In the genomic region with DNA sequence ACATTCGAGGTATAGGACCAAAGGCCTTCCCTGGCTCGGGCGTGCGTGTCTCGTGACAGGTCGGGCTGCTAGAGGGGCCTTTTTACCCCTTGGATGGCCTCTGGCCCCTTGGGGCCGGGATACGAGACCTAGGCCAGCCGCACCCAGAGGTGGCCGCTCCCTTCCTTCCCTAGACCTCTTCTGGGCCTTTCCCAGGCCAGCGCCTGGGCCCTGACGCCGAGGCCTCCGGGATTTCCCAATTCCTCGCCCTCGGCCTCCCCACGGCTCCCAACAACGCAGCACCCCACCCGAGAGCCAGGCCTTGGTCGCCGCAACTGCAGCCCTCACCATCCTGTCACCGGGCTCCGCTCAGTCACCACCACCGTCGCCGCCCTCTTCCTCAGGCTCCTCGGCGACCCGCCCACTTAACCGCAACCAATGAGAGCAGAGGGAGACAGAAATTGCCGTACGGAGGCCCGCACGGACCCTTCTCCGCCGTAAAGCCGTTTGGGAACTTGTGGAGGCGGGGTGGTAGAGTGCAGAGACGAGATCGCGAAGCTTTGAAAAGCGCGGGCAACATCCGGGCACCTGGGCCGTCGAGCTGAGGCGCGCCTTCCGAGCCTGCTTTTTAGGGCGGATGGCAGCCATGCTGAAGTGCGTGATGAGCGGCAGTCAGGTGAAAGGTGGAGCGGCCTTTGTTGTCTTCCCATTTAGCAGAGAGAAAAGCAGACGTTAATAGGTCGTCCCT, we compare ENCODE assay signal across 8 cellular contexts. TPM values are rescaled to one million over a fixed set of nuclear protein-coding genes. Genes with fewer than 3 reads are reported as not detected.
DNase-seq lines count a peak whose midpoint lies in the region; ATAC-seq and TF ChIP-seq lines count a peak whose summit lies in the region.

A gene (plus strand): TSS at position 610 of the 727 bp plus-strand sequence. CDS start 7 bp downstream, at position 617.
A gene (minus strand): TSS at position 390 of the 727 bp plus-strand sequence. CDS start 60 bp downstream, at position 330.

- peak; percentile 4 for TF ChIP-seq CTCF in GM06990 (IDR thresholded peaks at IDR 0.05; ENCODE audit: insufficient read depth, low read length, poor library complexity, severe bottlenecking)
- TF ChIP-seq CTCF in NB4 (IDR thresholded peaks at IDR 0.05; ENCODE audit: low read depth, low read length), result no peak

- ATAC-seq in HG02571 (IDR thresholded peaks at IDR 0.05; ENCODE audit: unreplicated experiment), result peak; percentile 90

- H3K4me3 ChIP-seq in GM06990 (replicated peaks; ENCODE audit: low read depth, low read length) (peak within 1 kb of the TSS; percentile 83), NB4 (ENCODE audit: low read depth, low read length) (peak within 1 kb of the TSS; percentile 95)

- DNase-seq in GM06990 (ENCODE audit: extremely low read depth, insufficient read length), result peak; percentile 99
- peak; percentile 100 for DNase-seq in NB4 (ENCODE audit: low read depth)
- DNase-seq in SK-N-DZ (ENCODE audit: low spot score), result peak; percentile 98
- peak; percentile 99 for DNase-seq in activated naive CD4-positive, alpha-beta T cell treated with anti-CD3 and anti-CD28 coated beads, Interleukin-2, amount 50 U/mL, for 16 hours
- peak; percentile 95 for DNase-seq in germinal center (ENCODE audit: low spot score)
- peak; percentile 89 for DNase-seq in non-pigmented ciliary epithelial cell (ENCODE audit: low read depth)
- DNase-seq in superior temporal gyrus (ENCODE audit: extremely low spot score), result peak; percentile 99

- TF ChIP-seq POLR2A in NB4 (IDR thresholded peaks at IDR 0.05; ENCODE audit: extremely low read depth, insufficient read length), result peak; percentile 93

- no peaks in the 10 kb centered on the region for H3K36me3 ChIP-seq in GM06990 (ENCODE audit: control insufficient read depth, insufficient read depth, low read length)

- H3K27me3 ChIP-seq in GM06990 (replicated peaks; ENCODE audit: control insufficient read depth, insufficient read depth, low read length), result no peaks in the 10 kb centered on the region

RNA-seq across cellular contexts. Expression of the first gene that starts in this region (rescaled TPM):
- 0.28 and 0.42 TPM in 2 replicates for polyA plus RNA-seq in SK-N-DZ (2014; cell fraction: cytosol; rRNA removed)
- 0.05 and 0.19 TPM in 2 replicates for polyA plus RNA-seq in SK-N-DZ (2014; cell fraction: nucleus; rRNA removed)

RNA-seq across cellular contexts. Expression of the second gene that starts in this region (rescaled TPM):
- polyA plus RNA-seq in SK-N-DZ (2014; cell fraction: cytosol; rRNA removed), result 88.4 and 108 TPM in 2 replicates
- polyA plus RNA-seq in SK-N-DZ (2014; cell fraction: nucleus; rRNA removed), result 138 and 199 TPM in 2 replicates

Comparison
In these comparisons a context has a peak if more than half of its experiments do, and no peak if none do; other contexts are left out.
1. Peak in every context shown above with its lines: DNase-seq, ATAC-seq and H3K4me3 ChIP-seq.